In genomic region chr19:47256688-47257410, GRCh38 we compare ENCODE assay signal across 8 cellular contexts. TPM values are rescaled to one million over a fixed set of nuclear protein-coding genes. Genes with fewer than 3 reads are reported as not detected.
A peak's percentile ranks its signal among the peaks of the same experiment; 100 is the strongest.
DNase-seq lines count a peak whose midpoint lies in the region; ATAC-seq and TF ChIP-seq lines count a peak whose summit lies in the region.

No MANE protein-coding gene starts in this region.

- DNase-seq in DMS 273 (lab: John Stamatoyannopoulos, UW; ENCODE audit: unreplicated experiment) (peak; percentile 100), OCI-M2 (lab: John Stamatoyannopoulos, UW; ENCODE audit: unreplicated experiment) (peak; percentile 99), epithelial cell of proximal tubule (ENCODE audit: low read depth) (peak; percentile 79), mucosa of gallbladder (ENCODE audit: low spot score) (peak; percentile 100)
- peak; percentile 95 for DNase-seq in Jurkat, Clone E6-1 (ENCODE audit: low read depth, low spot score)
- peak; percentile 99 for DNase-seq in activated T-cell treated with anti-CD3 and anti-CD28 coated beads, Interleukin-2, amount 50 U/mL, for 1 hour
- peak; percentile 98 to 99 for DNase-seq in stimulated activated CD8-positive, alpha-beta memory T cell treated with anti-CD3 and anti-CD28 coated beads, Interleukin-4, amount 100 ng/mL, for 1 hour (ENCODE audit: low read depth in 2 of 2, low spot score in 1 of 2)

- ATAC-seq in GM21717 (IDR thresholded peaks at IDR 0.05; ENCODE audit: unreplicated experiment), result peak; percentile 54

- TF ChIP-seq CTCF in epithelial cell of proximal tubule (conservative IDR thresholded peaks at IDR 0.05; ENCODE audit: low read depth, low read length), result no peak

- H3K4me3 ChIP-seq in Jurkat, Clone E6-1 (ENCODE audit: low read length), result peak overlapping the region; percentile 57
- peak overlapping the region; percentile 65 for H3K4me3 ChIP-seq in epithelial cell of proximal tubule (ENCODE audit: low read depth, low read length)

RNA-seq across cellular contexts. Expression of gene CCDC9, which starts 0.5 kb away (rescaled TPM):
- 15.6 TPM for polyA plus RNA-seq in Jurkat, Clone E6-1 (2012; ENCODE audit: insufficient read depth, insufficient read length)
- 14.7 and 17.8 TPM in 2 replicates for total RNA-seq in epithelial cell of proximal tubule
- total RNA-seq in mucosa of gallbladder, result 32.5 TPM

RNA-seq across cellular contexts. Expression of gene INAFM1, which starts 17.8 kb away (rescaled TPM):
- 7.2 TPM for polyA plus RNA-seq in Jurkat, Clone E6-1 (2012; ENCODE audit: insufficient read depth, insufficient read length)
- 3.0 and 7.0 TPM in 2 replicates for total RNA-seq in epithelial cell of proximal tubule
- 33.5 TPM for total RNA-seq in mucosa of gallbladder

RNA-seq across cellular contexts. Expression of gene BBC3, which starts 25.9 kb away (rescaled TPM):
- 3.5 TPM for polyA plus RNA-seq in Jurkat, Clone E6-1 (2012; ENCODE audit: insufficient read depth, insufficient read length)
- total RNA-seq in epithelial cell of proximal tubule, result 8.7 and 16.0 TPM in 2 replicates
- total RNA-seq in mucosa of gallbladder, result 11.2 TPM

RNA-seq across cellular contexts. Expression of gene C5AR1, which starts 52.8 kb away (rescaled TPM):
- not detected for polyA plus RNA-seq in Jurkat, Clone E6-1 (2012; ENCODE audit: insufficient read depth, insufficient read length)
- not detected in 2 replicates for total RNA-seq in epithelial cell of proximal tubule
- total RNA-seq in mucosa of gallbladder, result 18.7 TPM

Comparison
In these comparisons a context has a peak if more than half of its experiments do, and no peak if none do; other contexts are left out.
1. Peak in every context shown above with its lines: DNase-seq, ATAC-seq and H3K4me3 ChIP-seq.